21 cellular contexts compared by ENCODE assay signal in genomic region chr12:8680533-8680932, GRCh38. TPM values are rescaled to one million over a fixed set of nuclear protein-coding genes. Genes with fewer than 3 reads are reported as not detected.
DNase-seq lines count a peak whose midpoint lies in the region; FAIRE-seq and TF ChIP-seq lines count a peak whose summit lies in the region.
"Had no signal": no experiment of that assay in that cellular context is flagged by ENCODE, and none has a peak within 500 bp of the region (broad histone marks: within the 10 kb centered on the region; RNA-seq: fewer than 3 reads in every experiment).

No MANE protein-coding gene starts in this region.

- no peaks in the 10 kb centered on the region for H4K20me1 ChIP-seq in PC-9 (ENCODE audit: insufficient read depth)
- H4K20me1 ChIP-seq in endothelial cell of umbilical vein (replicated peaks; ENCODE audit: control insufficient read depth, extremely low read depth, insufficient read depth, low read length): no peaks in the 10 kb centered on the region
- no peaks in the 10 kb centered on the region for H4K20me1 ChIP-seq in smooth muscle cell (ENCODE audit: low read depth)

- no peak for FAIRE-seq in endothelial cell of umbilical vein (lab: Jason Lieb, UNC)

- no peaks in the 10 kb centered on the region for H3K36me3 ChIP-seq in breast epithelium
- no peaks in the 10 kb centered on the region for H3K36me3 ChIP-seq in PC-9 (ENCODE audit: low read depth)
- H3K36me3 ChIP-seq in endothelial cell of umbilical vein (ENCODE audit: control insufficient read depth in 2 of 2, extremely low read depth in 1 of 2, insufficient read depth in 2 of 2, low read length in 2 of 2): no peaks in the 10 kb centered on the region
- H3K36me3 ChIP-seq in smooth muscle cell (ENCODE audit: low read depth): no peaks in the 10 kb centered on the region
- H3K36me3 ChIP-seq: SJCRH30 had no signal

- no peak for DNase-seq in MCF 10A (ENCODE audit: unreplicated experiment)
- no peak for DNase-seq in breast epithelium (ENCODE audit: low spot score in 2 of 2)
- no peak for DNase-seq in PC-9
- DNase-seq in endothelial cell of umbilical vein (ENCODE audit: low read depth, low spot score): no peak
- no peak for DNase-seq in smooth muscle cell (lab: John Stamatoyannopoulos, UW; ENCODE audit: unreplicated experiment)
- no peak for DNase-seq in coronary artery (ENCODE audit: low spot score)
- DNase-seq in ecto neural progenitor cell (ENCODE audit: low spot score): no peak
- no peak for DNase-seq in activated CD8-positive, alpha-beta memory T cell treated with anti-CD3 and anti-CD28 coated beads, Interleukin-2, amount 50 U/mL, for 48 hours
- DNase-seq: activated naive CD8-positive, alpha-beta T cell treated with anti-CD3 and anti-CD28 coated beads, Interleukin-2, amount 10 ng/mL, durations not matched to agents 7 days and 5 days; activated T-cell treated with anti-CD3 and anti-CD28 coated beads, Interleukin-2, amount 50 U/mL, for 24 hours; cerebellar nuclear complex; COR-L47; glutamatergic neuron; left colon; NCI-H2171; psoas muscle; substantia nigra; T1000 had no signal

- intact Hi-C loops in MCF 10A (cut with micrococcal nuclease) (no loop called here), breast epithelium (cut with DNase I; ENCODE audit: low total_unique reads) (no loop called here), PC-9 (cut with micrococcal nuclease; ENCODE audit: unreplicated experiment) (loop anchor here (5.0 kb wide), 1 partner anchor 102 kb away; no protein-coding TSS in a partner anchor), endothelial cell of umbilical vein (cut with micrococcal nuclease) (no loop called here)

- H2AFZ ChIP-seq in PC-9 (no peak overlapping the region; the same call in 1 of the 2 replicates), endothelial cell of umbilical vein (ENCODE audit: low read depth, low read length) (no peak overlapping the region), smooth muscle cell (ENCODE audit: low read depth) (no peak overlapping the region)

- dilution Hi-C loops in endothelial cell of umbilical vein (cut with MboI; ENCODE audit: extremely low pct_ligation_motif_present, low sequenced_read_pairs): no loop called here

- H3K4me2 ChIP-seq in PC-9 (peak overlapping the region; percentile 64; the same call in 1 of the 2 replicates), endothelial cell of umbilical vein (ENCODE audit: insufficient read depth, low read length) (peak overlapping the region; percentile 71), smooth muscle cell (peak overlapping the region; percentile 61)

- no peaks in the 10 kb centered on the region for H3K9me3 Mint-ChIP-seq in MCF 10A (ENCODE audit: unreplicated experiment)
- H3K9me3 Mint-ChIP-seq: activated naive CD8-positive, alpha-beta T cell treated with anti-CD3 and anti-CD28 coated beads, Interleukin-2, amount 10 ng/mL, durations not matched to agents 7 days and 5 days; activated T-cell treated with anti-CD3 and anti-CD28 coated beads, Interleukin-2, amount 50 U/mL, for 24 hours had no signal

- H3K9me2 ChIP-seq in PC-9 (ENCODE audit: insufficient read depth): no peaks in the 10 kb centered on the region

- no peak overlapping the region for H3K4me3 Mint-ChIP-seq in MCF 10A (ENCODE audit: unreplicated experiment)
- H3K4me3 Mint-ChIP-seq: activated naive CD8-positive, alpha-beta T cell treated with anti-CD3 and anti-CD28 coated beads, Interleukin-2, amount 10 ng/mL, durations not matched to agents 7 days and 5 days; activated T-cell treated with anti-CD3 and anti-CD28 coated beads, Interleukin-2, amount 50 U/mL, for 24 hours had no signal

- H3K27ac ChIP-seq in breast epithelium (no peak overlapping the region), PC-9 (no peak overlapping the region), endothelial cell of umbilical vein (ENCODE audit: insufficient read depth, low read depth, low read length) (peak overlapping the region; percentile 63), smooth muscle cell (ENCODE audit: low read depth) (peak overlapping the region; percentile 63), coronary artery (no peak overlapping the region)
- H3K27ac ChIP-seq: psoas muscle, SJCRH30 had no signal

- peak overlapping the region; percentile 63 for H3K27ac Mint-ChIP-seq in MCF 10A (ENCODE audit: low read depth, unreplicated experiment)
- H3K27ac Mint-ChIP-seq: activated naive CD8-positive, alpha-beta T cell treated with anti-CD3 and anti-CD28 coated beads, Interleukin-2, amount 10 ng/mL, durations not matched to agents 7 days and 5 days; activated T-cell treated with anti-CD3 and anti-CD28 coated beads, Interleukin-2, amount 50 U/mL, for 24 hours had no signal

- no TSS peak for BruUV-seq in MCF 10A (replicated peaks; lab: Mats Ljungman, UMichigan)
- BruUV-seq in PC-9 (replicated peaks; lab: Mats Ljungman, UMichigan): no TSS peak
- no TSS peak for BruUV-seq in endothelial cell of umbilical vein (replicated peaks; lab: Mats Ljungman, UMichigan)

- H3F3A ChIP-seq in PC-9 (ENCODE audit: insufficient read depth, low read depth) (peaks cover 10% of the 10 kb centered on the region; the same call in 1 of the 2 replicates), smooth muscle cell (ENCODE audit: low read depth) (peaks cover 10% of the 10 kb centered on the region)

- H3K36me3 Mint-ChIP-seq in MCF 10A (ENCODE audit: insufficient read depth, unreplicated experiment): no peaks in the 10 kb centered on the region
- H3K36me3 Mint-ChIP-seq: activated naive CD8-positive, alpha-beta T cell treated with anti-CD3 and anti-CD28 coated beads, Interleukin-2, amount 10 ng/mL, durations not matched to agents 7 days and 5 days had no signal

- no peaks in the 10 kb centered on the region for H3K4me1 ChIP-seq in breast epithelium
- H3K4me1 ChIP-seq in PC-9 (replicated peaks; ENCODE audit: insufficient read depth): peaks cover 11% of the 10 kb centered on the region; the same call in 1 of the 2 replicates
- H3K4me1 ChIP-seq in endothelial cell of umbilical vein (ENCODE audit: control insufficient read depth, extremely low read depth, insufficient read depth, low read length): peaks cover 33% of the 10 kb centered on the region
- peaks cover 7% of the 10 kb centered on the region for H3K4me1 ChIP-seq in smooth muscle cell (ENCODE audit: low read depth)
- H3K4me1 ChIP-seq: psoas muscle had no signal

- no peaks in the 10 kb centered on the region for H3K27me3 ChIP-seq in breast epithelium
- no peaks in the 10 kb centered on the region for H3K27me3 ChIP-seq in PC-9 (ENCODE audit: insufficient read depth, low read depth)
- no peaks in the 10 kb centered on the region for H3K27me3 ChIP-seq in endothelial cell of umbilical vein (ENCODE audit: control insufficient read depth in 2 of 2, insufficient read depth in 2 of 2, low read length in 2 of 2)
- no peaks in the 10 kb centered on the region for H3K27me3 ChIP-seq in smooth muscle cell (ENCODE audit: low read depth)
- H3K27me3 ChIP-seq: SJCRH30 had no signal

- no peak for TF ChIP-seq POLR2A in breast epithelium (IDR thresholded peaks at IDR 0.05)
- TF ChIP-seq POLR2A in endothelial cell of umbilical vein (IDR thresholded peaks at IDR 0.05; ENCODE audit: low read depth, low read length): no peak

- peak overlapping the region; percentile 61 for H3K9ac ChIP-seq in endothelial cell of umbilical vein (replicated peaks; ENCODE audit: extremely low read depth, insufficient read depth, low read length)
- H3K9ac ChIP-seq in smooth muscle cell (ENCODE audit: low read depth): no peak overlapping the region

- POLR2A ChIA-PET in MCF 10A (lab: Yijun Ruan, JAX): interaction anchor here (1.8 kb wide), 1 partner anchor 210 kb away, joined by 9 read pairs; no protein-coding TSS in a partner anchor
- POLR2A ChIA-PET in PC-9 (lab: Charles Lee; ENCODE audit: unreplicated experiment): interaction anchor here (0.6 to 1.6 kb wide), 2 partner anchors 18 to 23 kb away, joined by 20 to 26 read pairs; partner anchors contain the start of gene MFAP5
- POLR2A ChIA-PET in endothelial cell of umbilical vein (lab: Charles Lee): interaction anchor here (0.9 kb wide), 1 partner anchor 17 kb away, joined by 3 read pairs; the partner anchor contains the start of gene RIMKLB

- no peaks in the 10 kb centered on the region for H3K9me3 ChIP-seq in breast epithelium
- no peaks in the 10 kb centered on the region for H3K9me3 ChIP-seq in PC-9 (ENCODE audit: insufficient read depth, low read depth)
- H3K9me3 ChIP-seq in endothelial cell of umbilical vein (replicated peaks; ENCODE audit: control insufficient read depth, insufficient read depth, low read length): no peaks in the 10 kb centered on the region
- no peaks in the 10 kb centered on the region for H3K9me3 ChIP-seq in smooth muscle cell (replicated peaks; ENCODE audit: low read depth)
- H3K9me3 ChIP-seq: psoas muscle, SJCRH30 had no signal

- CTCF ChIA-PET in MCF 10A (lab: Yijun Ruan, JAX): interaction anchor here (0.6 to 13.3 kb wide), 12 partner anchors 9 to 366 kb away, joined by 3 to 165 read pairs (median 6); partner anchors contain the start of gene PHC1
- CTCF ChIA-PET in PC-9 (lab: Charles Lee): interaction anchor here (0.6 to 1.9 kb wide), 5 partner anchors 136 to 369 kb away, joined by 3 to 13 read pairs (median 5); partner anchors contain the start of gene A2ML1
- CTCF ChIA-PET in endothelial cell of umbilical vein (lab: Charles Lee): interaction anchor here (1.1 to 5.8 kb wide), 12 partner anchors 10 to 369 kb away, joined by 3 to 74 read pairs (median 10); partner anchors contain the start of gene RIMKLB

- peaks cover 19% of the 10 kb centered on the region for H3K4me1 Mint-ChIP-seq in MCF 10A (ENCODE audit: insufficient read depth, unreplicated experiment)
- H3K4me1 Mint-ChIP-seq: activated naive CD8-positive, alpha-beta T cell treated with anti-CD3 and anti-CD28 coated beads, Interleukin-2, amount 10 ng/mL, durations not matched to agents 7 days and 5 days had no signal

- no peaks in the 10 kb centered on the region for H3K79me2 ChIP-seq in PC-9 (ENCODE audit: low read depth)
- H3K79me2 ChIP-seq in endothelial cell of umbilical vein (ENCODE audit: control insufficient read depth, insufficient read depth, low read length): no peaks in the 10 kb centered on the region
- no peaks in the 10 kb centered on the region for H3K79me2 ChIP-seq in smooth muscle cell (ENCODE audit: low read depth)

- no peaks in the 10 kb centered on the region for H3K27me3 Mint-ChIP-seq in MCF 10A (ENCODE audit: insufficient read depth, unreplicated experiment)
- H3K27me3 Mint-ChIP-seq: activated T-cell treated with anti-CD3 and anti-CD28 coated beads, Interleukin-2, amount 50 U/mL, for 24 hours had no signal

- 86% methylated on average over 9 of the region's 9 CpGs for WGBS in smooth muscle cell (ENCODE audit: low lambda C conversion rate)

- H3K4me3 ChIP-seq in breast epithelium: no peak overlapping the region
- H3K4me3 ChIP-seq in PC-9: no peak overlapping the region
- H3K4me3 ChIP-seq in endothelial cell of umbilical vein (replicated peaks in 1 of 3; ENCODE audit: insufficient read depth in 1 of 3, low read depth in 1 of 3, low read length in 3 of 3): no peak overlapping the region
- no peak overlapping the region for H3K4me3 ChIP-seq in smooth muscle cell
- H3K4me3 ChIP-seq in coronary artery: no peak overlapping the region
- H3K4me3 ChIP-seq: psoas muscle, SJCRH30 had no signal

- no peak for TF ChIP-seq CTCF in MCF 10A (IDR thresholded peaks at IDR 0.05; ENCODE audit: unreplicated experiment)
- no peak for TF ChIP-seq CTCF in breast epithelium (IDR thresholded peaks at IDR 0.05)
- no peak for TF ChIP-seq CTCF in PC-9 (conservative IDR thresholded peaks at IDR 0.05)
- TF ChIP-seq CTCF in endothelial cell of umbilical vein (IDR thresholded peaks at IDR 0.05; ENCODE audit: extremely low read depth in 1 of 2, insufficient read depth in 1 of 2, low read depth in 1 of 2, low read length in 2 of 2): peak in 1 of 2 donors; percentile 11
- no peak for TF ChIP-seq CTCF in smooth muscle cell (IDR thresholded peaks at IDR 0.05; ENCODE audit: borderline replicate concordance, insufficient read depth, poor library complexity, severe bottlenecking)
- no peak for TF ChIP-seq CTCF in coronary artery (IDR thresholded peaks at IDR 0.05)

- H3K9me1 ChIP-seq in endothelial cell of umbilical vein (replicated peaks; ENCODE audit: control insufficient read depth, extremely low read depth, insufficient read depth, low read length): no peaks in the 10 kb centered on the region

RNA-seq across cellular contexts. Expression of gene RIMKLB, which starts 17.3 kb away (rescaled TPM):
- 32.7 and 34.4 TPM in 2 replicates for total RNA-seq in MCF 10A (2022)
- total RNA-seq in breast epithelium: 10 to 100 TPM; 42.2 to 52.1 (median 51.5) TPM
- 56.9 and 64.8 TPM in 2 replicates for total RNA-seq in PC-9 (2021)
- 64.3 and 92.6 TPM in 2 replicates for total RNA-seq in endothelial cell of umbilical vein
- 29.9 and 35.5 TPM in 2 replicates for polyA plus RNA-seq in endothelial cell of umbilical vein
- polyA plus RNA-seq in endothelial cell of umbilical vein (2011; cell fraction: cytosol; rRNA removed): 16.7 and 19.2 TPM in 2 replicates
- 252 and 344 TPM in 2 replicates for polyA plus RNA-seq in endothelial cell of umbilical vein (2011; cell fraction: nucleus; rRNA removed)
- 53.7 and 65.0 TPM in 2 replicates for polyA plus RNA-seq in endothelial cell of umbilical vein (2012)
- 94.4 and 95.7 TPM in 2 replicates for polyA minus RNA-seq in endothelial cell of umbilical vein
- polyA minus RNA-seq in endothelial cell of umbilical vein (2011; cell fraction: cytosol; rRNA and poly(A)+ RNA removed): 106 TPM
- 116 and 148 TPM in 2 replicates for polyA minus RNA-seq in endothelial cell of umbilical vein (2011; cell fraction: nucleus; rRNA and poly(A)+ RNA removed)
- 32.1 and 46.2 TPM in 2 replicates for total RNA-seq in smooth muscle cell
- 11.9 and 20.7 TPM in 2 replicates for polyA plus RNA-seq in smooth muscle cell
- total RNA-seq: HT-29 had no signal

RNA-seq across cellular contexts. Expression of gene MFAP5, which starts 17.9 kb away (rescaled TPM):
- total RNA-seq in MCF 10A (2022) (0.64 and 1.6 TPM in 2 replicates), breast epithelium (100 to 1,000 TPM in 1 of 3 donors, 10 to 100 TPM in 2; 36.7 to 466 (median 42.0) TPM), PC-9 (2021) (14.6 and 18.9 TPM in 2 replicates), endothelial cell of umbilical vein (not detected in 2 replicates), smooth muscle cell (96.5 and 120 TPM in 2 replicates)
- polyA plus RNA-seq in endothelial cell of umbilical vein (0.29 and 0.39 TPM in 2 replicates), smooth muscle cell (33.5 and 92.4 TPM in 2 replicates)
- polyA plus RNA-seq in endothelial cell of umbilical vein (2011; cell fraction: cytosol; rRNA removed): 0.15 and 0.24 TPM in 2 replicates
- polyA plus RNA-seq in endothelial cell of umbilical vein (2011; cell fraction: nucleus; rRNA removed): 0.24 and 0.50 TPM in 2 replicates
- not detected in 2 replicates for polyA plus RNA-seq in endothelial cell of umbilical vein (2012)
- not detected in 2 replicates for polyA minus RNA-seq in endothelial cell of umbilical vein
- 97.5 TPM for polyA minus RNA-seq in endothelial cell of umbilical vein (2011; cell fraction: cytosol; rRNA and poly(A)+ RNA removed)
- 1.0 and 1.5 TPM in 2 replicates for polyA minus RNA-seq in endothelial cell of umbilical vein (2011; cell fraction: nucleus; rRNA and poly(A)+ RNA removed)
- total RNA-seq: activated naive CD8-positive, alpha-beta T cell treated with anti-CD3 and anti-CD28 coated beads, Interleukin-2, amount 10 ng/mL, durations not matched to agents 7 days and 5 days; G401; HT-29; SJCRH30 had no signal

Comparison
In these comparisons a context has a peak if more than half of its experiments do, and no peak if none do; other contexts are left out.
1. H3K27ac ChIP-seq: peak in endothelial cell of umbilical vein (single experiment) and smooth muscle cell (single experiment); none in breast epithelium (0 of 2), PC-9 (single experiment) and coronary artery (0 of 2).
2. Peak in every context shown above with its lines, with median percentiles within 50 percentile points of each other: H3K4me2 ChIP-seq.